2 cellular contexts compared by ENCODE assay signal in genomic region chr1:40371707-40372258, GRCh38.
TF ChIP-seq lines count a peak whose summit lies in the region.

No MANE protein-coding gene starts in this region.

TF ChIP-seq in SK-N-SH treated with all-trans-retinoic acid at 6 μM for 48 hours, 23 proteins besides CTCF, POLR2A, EP300 and RAD21 (continued from another document):
- no peak for TF ChIP-seq TOX (CRISPR knock-in tag; IDR thresholded peaks at IDR 0.05; ENCODE audit: borderline replicate concordance)
- no peak for TF ChIP-seq ZNF70 (CRISPR knock-in tag; IDR thresholded peaks at IDR 0.05)
- TF ChIP-seq CSDC2 (CRISPR knock-in tag; IDR thresholded peaks at IDR 0.05): no peak

TF ChIP-seq in GM23338, 12 proteins besides CTCF, POLR2A, EP300 and RAD21 (continued from another document):
- TF ChIP-seq ZNF462 (CRISPR knock-in tag; IDR thresholded peaks at IDR 0.05) (no peak), ZNF114 (CRISPR knock-in tag; IDR thresholded peaks at IDR 0.05) (no peak), NANOG (IDR thresholded peaks at IDR 0.05; ENCODE audit: borderline replicate concordance) (no peak), EZH2 (IDR thresholded peaks at IDR 0.05; ENCODE audit: low read depth, unreplicated experiment) (no peak)
